ENCODE assay signal across 23 cellular contexts in genomic region chr1:12442217-12442616, GRCh38.
"Had no signal": no experiment of that assay in that cellular context is flagged by ENCODE, and none has a peak within 500 bp of the region (broad histone marks: within the 10 kb centered on the region; RNA-seq: fewer than 3 reads in every experiment).

No MANE protein-coding gene starts in this region.

- H3K4me3 ChIP-seq: hepatocyte, left ventricle myocardium inferior, ovary, prostate gland, uterus had no signal

- H3K4me2 ChIP-seq: hepatocyte had no signal

- FAIRE-seq: astrocyte, endothelial cell of umbilical vein, TTC549 had no signal

- H3K4me1 ChIP-seq: prostate gland had no signal

- H3K27me3 ChIP-seq: hepatocyte, neutrophil, ovary, uterus had no signal

- H3K27ac ChIP-seq: hepatocyte, left ventricle myocardium inferior, neutrophil, ovary, prostate gland, uterus, WERI-Rb-1 had no signal

- ATAC-seq: activated T-cell treated with anti-CD3 and anti-CD28 coated beads, Interleukin-2, amount 50 U/mL, for 4 hours; esophagus mucosa had no signal

- H3K36me3 ChIP-seq: ovary, prostate gland, uterus, WERI-Rb-1 had no signal

- H3K79me2 ChIP-seq: hepatocyte had no signal

- H3K9me3 ChIP-seq: left ventricle myocardium inferior, neutrophil, ovary, prostate gland, uterus had no signal

- DNase-seq: activated CD4-positive, alpha-beta T cell treated with anti-CD3 and anti-CD28 coated beads, Interleukin-2, amount 50 U/mL, for 1 hour; activated CD4-positive, CD25-positive, alpha-beta regulatory T cell treated with anti-CD3 and anti-CD28 coated beads, Interleukin-2, amount 50 U/mL, for 72 hours; activated CD8-positive, alpha-beta memory T cell treated with anti-CD3 and anti-CD28 coated beads, Interleukin-2, amount 50 U/mL, for 48 hours; activated effector memory CD4-positive, alpha-beta T cell treated with anti-CD3 and anti-CD28 coated beads, Interleukin-2, amount 50 U/mL, for 16 hours; activated naive CD4-positive, alpha-beta T cell treated with anti-CD3 and anti-CD28 coated beads, Interleukin-2, amount 50 U/mL, for 16 hours; activated T-cell treated with anti-CD3 and anti-CD28 coated beads, Interleukin-2, amount 50 U/mL, for 4 hours; effector memory CD4-positive, alpha-beta T cell; glutamatergic neuron; left ventricle myocardium inferior; mammary epithelial cell; midbrain; ovary; stimulated activated CD4-positive, alpha-beta T cell treated with anti-CD3 and anti-CD28 coated beads, Interleukin-4, amount 100 ng/mL, for 24 hours; T-helper 1 cell; uterus; WERI-Rb-1 had no signal

- H2AFZ ChIP-seq: hepatocyte had no signal
